27 cellular contexts compared by ENCODE assay signal in the genomic region with DNA sequence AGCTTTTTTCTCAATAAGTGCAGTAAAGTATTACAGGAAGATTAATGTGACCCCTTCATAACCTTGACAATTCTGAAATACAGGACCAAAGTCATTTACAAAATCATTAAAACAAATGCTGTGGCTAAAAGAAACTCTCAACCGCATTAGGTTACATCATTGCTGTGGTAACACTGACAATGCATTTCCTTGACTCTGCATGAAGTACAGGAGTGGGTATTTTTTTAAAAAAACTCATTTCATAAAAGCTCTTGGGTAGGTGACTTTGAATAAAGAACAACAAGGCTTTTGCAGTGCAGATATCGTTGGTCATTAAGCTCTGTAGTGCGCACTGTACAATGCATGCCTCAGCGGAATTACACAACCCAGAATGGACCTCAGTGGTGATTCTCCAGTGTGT. TPM values are rescaled to one million over a fixed set of nuclear protein-coding genes. Genes with fewer than 3 reads are reported as not detected.
"Had no signal": no experiment of that assay in that cellular context is flagged by ENCODE, and none has a peak within 500 bp of the region (broad histone marks: within the 10 kb centered on the region; RNA-seq: fewer than 3 reads in every experiment).

No MANE protein-coding gene starts in this region.

- DNase-seq: activated CD4-positive, alpha-beta T cell treated with anti-CD3 and anti-CD28 coated beads for 48 hours; activated CD4-positive, alpha-beta T cell treated with anti-CD3 and anti-CD28 coated beads, Interleukin-2, amount 50 U/mL, for 4 hours; activated CD4-positive, CD25-positive, alpha-beta regulatory T cell treated with anti-CD3 and anti-CD28 coated beads, Interleukin-2, amount 50 U/mL, for 72 hours; activated CD8-positive, alpha-beta memory T cell treated with anti-CD3 and anti-CD28 coated beads, Interleukin-2, amount 50 U/mL, for 48 hours; activated CD8-positive, alpha-beta T cell treated with anti-CD3 and anti-CD28 coated beads, Interleukin-2, amount 10 ng/mL, durations not matched to agents 7 days and 5 days; activated naive CD4-positive, alpha-beta T cell treated with anti-CD3 and anti-CD28 coated beads, Interleukin-2, amount 50 U/mL, for 16 hours; activated naive CD8-positive, alpha-beta T cell treated with anti-CD3 and anti-CD28 coated beads, Interleukin-2, amount 10 ng/mL, durations not matched to agents 7 days and 5 days; activated T-cell treated with anti-CD3 and anti-CD28 coated beads, Interleukin-2, amount 50 U/mL, for 1 hour; adrenal gland; anterior cingulate cortex; caudate nucleus; KG1; NCI-H1092; NCI-H1417; NCI-H1930; NCI-H345; NCI-H510A; NCI-H526 treated with DMSO at 0.1 percent for 48 hours; NCI-H82; OCI-M1; RPMI8226 had no signal

- H3K4me1 Mint-ChIP-seq: activated naive CD8-positive, alpha-beta T cell treated with anti-CD3 and anti-CD28 coated beads, Interleukin-2, amount 10 ng/mL, durations not matched to agents 7 days and 5 days; WTC11 had no signal

- H3K27me3 Mint-ChIP-seq: activated naive CD8-positive, alpha-beta T cell treated with anti-CD3 and anti-CD28 coated beads, Interleukin-2, amount 10 ng/mL, durations not matched to agents 7 days and 5 days had no signal

- H3K27ac Mint-ChIP-seq: activated CD8-positive, alpha-beta T cell treated with anti-CD3 and anti-CD28 coated beads, Interleukin-2, amount 10 ng/mL, durations not matched to agents 7 days and 5 days; activated naive CD8-positive, alpha-beta T cell treated with anti-CD3 and anti-CD28 coated beads, Interleukin-2, amount 10 ng/mL, durations not matched to agents 7 days and 5 days; T-helper 1 cell treated with Interleukin-12 subunit alpha and Interleukin-12 subunit beta and Interleukin-4 antibody, amounts not matched to agents 30 μg/mL and 1 μg/mL, for 36 hours; WTC11 had no signal

- ATAC-seq: activated CD8-positive, alpha-beta T cell treated with anti-CD3 and anti-CD28 coated beads, Interleukin-2, amount 10 ng/mL, durations not matched to agents 7 days and 5 days; Panc1; Right ventricle myocardium inferior; WTC11 had no signal

- H3K27me3 ChIP-seq: adrenal gland, SJSA1 had no signal

- H3K4me3 Mint-ChIP-seq: activated CD8-positive, alpha-beta T cell treated with anti-CD3 and anti-CD28 coated beads, Interleukin-2, amount 10 ng/mL, durations not matched to agents 7 days and 5 days; activated naive CD8-positive, alpha-beta T cell treated with anti-CD3 and anti-CD28 coated beads, Interleukin-2, amount 10 ng/mL, durations not matched to agents 7 days and 5 days; T-helper 1 cell treated with Interleukin-12 subunit alpha and Interleukin-12 subunit beta and Interleukin-4 antibody, amounts not matched to agents 30 μg/mL and 1 μg/mL, for 36 hours; WTC11 had no signal

- H3K9me3 Mint-ChIP-seq: activated naive CD8-positive, alpha-beta T cell treated with anti-CD3 and anti-CD28 coated beads, Interleukin-2, amount 10 ng/mL, durations not matched to agents 7 days and 5 days had no signal

- H3K4me3 ChIP-seq: adrenal gland, breast epithelium, SJSA1 had no signal

- H3K27ac ChIP-seq: adrenal gland, breast epithelium, SJSA1 had no signal

- H3K9me3 ChIP-seq: adrenal gland, breast epithelium, SJSA1 had no signal

- H3K36me3 Mint-ChIP-seq: activated naive CD8-positive, alpha-beta T cell treated with anti-CD3 and anti-CD28 coated beads, Interleukin-2, amount 10 ng/mL, durations not matched to agents 7 days and 5 days; WTC11 had no signal

- H3K4me1 ChIP-seq: adrenal gland, breast epithelium, SJSA1 had no signal

- H3K36me3 ChIP-seq: adrenal gland, breast epithelium, SJSA1 had no signal

RNA-seq across cellular contexts. Expression of a gene that starts 23.4 kb away (rescaled TPM):
- total RNA-seq: activated CD8-positive, alpha-beta T cell treated with anti-CD3 and anti-CD28 coated beads, Interleukin-2, amount 10 ng/mL, durations not matched to agents 7 days and 5 days had no signal
